37 cellular contexts compared by ENCODE assay signal in genomic region chr7:300546-301290, GRCh38. TPM values are rescaled to one million over a fixed set of nuclear protein-coding genes. Genes with fewer than 3 reads are reported as not detected.
"Had no signal": no experiment of that assay in that cellular context is flagged by ENCODE, and none has a peak within 500 bp of the region (broad histone marks: within the 10 kb centered on the region; RNA-seq: fewer than 3 reads in every experiment).

No MANE protein-coding gene starts in this region.

- H3K27me3 Mint-ChIP-seq: activated naive CD8-positive, alpha-beta T cell treated with anti-CD3 and anti-CD28 coated beads for 36 hours had no signal

- H3K36me3 ChIP-seq: adrenal gland, cardiac muscle cell, gastroesophageal sphincter, upper lobe of left lung had no signal

- H3K27ac Mint-ChIP-seq: activated CD4-positive, alpha-beta T cell treated with anti-CD3 and anti-CD28 coated beads for 36 hours; activated naive CD4-positive, alpha-beta T cell treated with anti-CD3 and anti-CD28 coated beads for 36 hours; activated naive CD8-positive, alpha-beta T cell treated with anti-CD3 and anti-CD28 coated beads for 36 hours; activated T-cell treated with anti-CD3 and anti-CD28 coated beads, Interleukin-2, amount 50 U/mL, for 72 hours; mesothelial cell of epicardium; progenitor cell of endocrine pancreas; stimulated activated effector memory CD8-positive, alpha-beta T cell treated with anti-CD3 and anti-CD28 coated beads, Interleukin-12 subunit alpha, Interleukin-12 subunit beta, amount 100 ng/mL, for 72 hours had no signal

- H3K4me3 Mint-ChIP-seq: activated CD4-positive, alpha-beta T cell treated with anti-CD3 and anti-CD28 coated beads for 36 hours; activated naive CD4-positive, alpha-beta T cell treated with anti-CD3 and anti-CD28 coated beads for 36 hours; activated naive CD8-positive, alpha-beta T cell treated with anti-CD3 and anti-CD28 coated beads for 36 hours; activated T-cell treated with anti-CD3 and anti-CD28 coated beads, Interleukin-2, amount 50 U/mL, for 72 hours; mesothelial cell of epicardium; naive B cell; neural crest cell; stimulated activated effector memory CD8-positive, alpha-beta T cell treated with anti-CD3 and anti-CD28 coated beads, Interleukin-12 subunit alpha, Interleukin-12 subunit beta, amount 100 ng/mL, for 72 hours; stimulated activated naive CD8-positive, alpha-beta T cell treated with anti-CD3 and anti-CD28 coated beads, Interleukin-15, amount 100 ng/mL, for 72 hours had no signal

- H3K27ac ChIP-seq: adrenal gland, body of pancreas, cardiac muscle cell, gastroesophageal sphincter, skin epidermis, upper lobe of left lung had no signal

- H3K9me3 Mint-ChIP-seq: activated naive CD4-positive, alpha-beta T cell treated with anti-CD3 and anti-CD28 coated beads for 36 hours; activated naive CD8-positive, alpha-beta T cell treated with anti-CD3 and anti-CD28 coated beads for 36 hours; mesothelial cell of epicardium; neural crest cell; stimulated activated effector memory CD8-positive, alpha-beta T cell treated with anti-CD3 and anti-CD28 coated beads, Interleukin-12 subunit alpha, Interleukin-12 subunit beta, amount 100 ng/mL, for 72 hours had no signal

- FAIRE-seq: endothelial cell of umbilical vein, keratinocyte had no signal

- ATAC-seq: activated CD4-positive, alpha-beta T cell treated with anti-CD3 and anti-CD28 coated beads for 36 hours; activated T-cell treated with anti-CD3 and anti-CD28 coated beads, Interleukin-2, amount 50 U/mL, for 72 hours; body of pancreas; gastroesophageal sphincter; left cardiac atrium; sciatic nerve; stimulated activated effector memory CD8-positive, alpha-beta T cell treated with anti-CD3 and anti-CD28 coated beads, Interleukin-12 subunit alpha, Interleukin-12 subunit beta, amount 100 ng/mL, for 72 hours; stimulated activated naive CD8-positive, alpha-beta T cell treated with anti-CD3 and anti-CD28 coated beads, Interleukin-15, amount 100 ng/mL, for 72 hours had no signal

- H3K27me3 ChIP-seq: adrenal gland, body of pancreas, upper lobe of left lung had no signal

- H3K9me3 ChIP-seq: adrenal gland, body of pancreas, gastroesophageal sphincter, upper lobe of left lung had no signal

- H3K4me1 Mint-ChIP-seq: activated CD4-positive, alpha-beta T cell treated with anti-CD3 and anti-CD28 coated beads for 36 hours; activated naive CD8-positive, alpha-beta T cell treated with anti-CD3 and anti-CD28 coated beads for 36 hours; naive B cell; neural crest cell; stimulated activated effector memory CD8-positive, alpha-beta T cell treated with anti-CD3 and anti-CD28 coated beads, Interleukin-12 subunit alpha, Interleukin-12 subunit beta, amount 100 ng/mL, for 72 hours; stimulated activated naive CD8-positive, alpha-beta T cell treated with anti-CD3 and anti-CD28 coated beads, Interleukin-15, amount 100 ng/mL, for 72 hours had no signal

- H3K36me3 Mint-ChIP-seq: activated naive CD8-positive, alpha-beta T cell treated with anti-CD3 and anti-CD28 coated beads for 36 hours; mesothelial cell of epicardium; naive B cell; stimulated activated effector memory CD8-positive, alpha-beta T cell treated with anti-CD3 and anti-CD28 coated beads, Interleukin-12 subunit alpha, Interleukin-12 subunit beta, amount 100 ng/mL, for 72 hours had no signal

- H3K4me1 ChIP-seq: adrenal gland, body of pancreas, gastroesophageal sphincter had no signal

- DNase-seq: activated CD4-positive, alpha-beta T cell treated with anti-CD3 and anti-CD28 coated beads for 36 hours; activated CD4-positive, alpha-beta T cell treated with anti-CD3 and anti-CD28 coated beads, Interleukin-2, amount 50 U/mL, for 4 hours; activated CD4-positive, CD25-positive, alpha-beta regulatory T cell; activated naive CD4-positive, alpha-beta T cell treated with anti-CD3 and anti-CD28 coated beads for 36 hours; activated naive CD8-positive, alpha-beta T cell treated with anti-CD3 and anti-CD28 coated beads for 36 hours; activated T-cell treated with anti-CD3 and anti-CD28 coated beads for 4 hours; activated T-cell treated with anti-CD3 and anti-CD28 coated beads, Interleukin-2, amount 50 U/mL, for 72 hours; adrenal gland; body of pancreas; cortex of kidney; hippocampal formation; left cardiac atrium; naive B cell; stimulated activated CD4-positive, alpha-beta T cell treated with anti-CD3 and anti-CD28 coated beads, Interleukin-4, amount 100 ng/mL, for 24 hours; stimulated activated naive CD8-positive, alpha-beta T cell treated with anti-CD3 and anti-CD28 coated beads, Interleukin-15, amount 100 ng/mL, for 72 hours; substantia nigra had no signal

- H3K4me3 ChIP-seq: adrenal gland, body of pancreas, cardiac muscle cell, gastroesophageal sphincter, skin epidermis, upper lobe of left lung had no signal

RNA-seq across cellular contexts. Expression of gene FOXL3, which starts 10.7 kb away (rescaled TPM):
- total RNA-seq: activated CD4-positive, alpha-beta T cell treated with anti-CD3 and anti-CD28 coated beads for 36 hours; activated naive CD4-positive, alpha-beta T cell treated with anti-CD3 and anti-CD28 coated beads for 36 hours; activated naive CD8-positive, alpha-beta T cell treated with anti-CD3 and anti-CD28 coated beads for 36 hours; activated T-cell treated with anti-CD3 and anti-CD28 coated beads, Interleukin-2, amount 50 U/mL, for 72 hours; adrenal gland; aorta; body of pancreas; cardiac muscle cell; cerebellum; endothelial cell of umbilical vein; fibroblast of lung; fibroblast of villous mesenchyme; gastroesophageal sphincter; left cardiac atrium; lower leg skin; mesothelial cell of epicardium; neural crest cell; osteocyte; progenitor cell of endocrine pancreas; renal cortical epithelial cell; sciatic nerve; T-helper 1 cell treated with Interleukin-12 subunit alpha and Interleukin-12 subunit beta and Interleukin-4 antibody, amounts not matched to agents 30 ng/mL and 1 ng/mL, for 36 hours; upper lobe of left lung had no signal
- polyA plus RNA-seq: adrenal gland, aorta, cardiac muscle cell, endothelial cell of umbilical vein, esophagus, fibroblast of lung, keratinocyte, thymus had no signal
